In genomic region chr11:72792437-72793021, GRCh38 we compare ENCODE assay signal across 8 cellular contexts. TPM values are rescaled to one million over a fixed set of nuclear protein-coding genes. Genes with fewer than 3 reads are reported as not detected.
DNase-seq lines count a peak whose midpoint lies in the region; ATAC-seq and TF ChIP-seq lines count a peak whose summit lies in the region.

No MANE protein-coding gene starts in this region.

- no peaks in the 10 kb centered on the region for H3K36me3 Mint-ChIP-seq in chondrocyte (ENCODE audit: low read depth)

- DNase-seq in GM23248 (no peak), chondrocyte (ENCODE audit: low spot score) (no peak), dedifferentiated amniotic fluid mesenchymal stem cell (ENCODE audit: extremely low spot score) (no peak), DMS153 (lab: John Stamatoyannopoulos, UW) (no peak), GF-D8 (lab: John Stamatoyannopoulos, UW) (no peak)

- no peaks in the 10 kb centered on the region for H3K9me3 Mint-ChIP-seq in chondrocyte (ENCODE audit: low read depth)

- peak overlapping the region; percentile 86 for H3K27ac ChIP-seq in BLaER1
- H3K27ac ChIP-seq in GM23248 = peak overlapping the region; percentile 59; the same call in 1 of the 2 replicates
- peak overlapping the region; percentile 98 for H3K27ac ChIP-seq in neutrophil

- TF ChIP-seq CTCF in chondrocyte (IDR thresholded peaks at IDR 0.05) = no peak
- no peak for TF ChIP-seq CTCF in neutrophil (IDR thresholded peaks at IDR 0.05)

- H3K79me2 ChIP-seq in GM23248 (ENCODE audit: insufficient read depth) = no peaks in the 10 kb centered on the region

- H3K9me3 ChIP-seq in BLaER1 = no peaks in the 10 kb centered on the region
- H3K9me3 ChIP-seq in GM23248 (ENCODE audit: low read depth) = no peaks in the 10 kb centered on the region
- no peaks in the 10 kb centered on the region for H3K9me3 ChIP-seq in neutrophil

- no peaks in the 10 kb centered on the region for H3K36me3 ChIP-seq in BLaER1
- H3K36me3 ChIP-seq in GM23248 (ENCODE audit: low read depth) = no peaks in the 10 kb centered on the region
- no peaks in the 10 kb centered on the region for H3K36me3 ChIP-seq in neutrophil

- H3K4me1 ChIP-seq in BLaER1 = peaks cover 48% of the 10 kb centered on the region
- peaks cover 26% of the 10 kb centered on the region for H3K4me1 ChIP-seq in GM23248 (ENCODE audit: insufficient read depth)
- H3K4me1 ChIP-seq in neutrophil (ENCODE audit: control insufficient read depth in 1 of 2, insufficient read depth in 1 of 2, low read depth in 1 of 2, low read length in 1 of 2) = peaks cover 53 to 58% of the 10 kb centered on the region in 2 experiments

- no peaks in the 10 kb centered on the region for H3K27me3 Mint-ChIP-seq in chondrocyte (ENCODE audit: low read depth)

- H3K9me2 ChIP-seq in GM23248 (ENCODE audit: insufficient read depth) = no peaks in the 10 kb centered on the region

- peak overlapping the region; percentile 85 for H3K4me2 ChIP-seq in BLaER1
- no peak overlapping the region for H3K4me2 ChIP-seq in GM23248 (ENCODE audit: unreplicated experiment)

- no peak for ATAC-seq in GM18873 (IDR thresholded peaks at IDR 0.05; ENCODE audit: low FRiP score, unreplicated experiment)

- H3F3A ChIP-seq in GM23248 (ENCODE audit: insufficient read depth) = peaks cover 6% of the 10 kb centered on the region

- H4K20me1 ChIP-seq in BLaER1 (no peaks in the 10 kb centered on the region), GM23248 (ENCODE audit: insufficient read depth) (no peaks in the 10 kb centered on the region)

- H3K27ac Mint-ChIP-seq in chondrocyte (ENCODE audit: unreplicated experiment) = peak overlapping the region; percentile 99

- H3K9ac ChIP-seq in BLaER1 (peak overlapping the region; percentile 84), GM23248 (peak overlapping the region; percentile 78; the same call in 1 of the 2 replicates)

- peaks cover 53% of the 10 kb centered on the region for H3K4me1 Mint-ChIP-seq in chondrocyte (ENCODE audit: low read depth)

- in situ Hi-C loops in GM23248 (cut with MboI) = no loop called here

- peak overlapping the region; percentile 4 for H3K4me3 Mint-ChIP-seq in chondrocyte (ENCODE audit: unreplicated experiment)

- H3K4me3 ChIP-seq in BLaER1 (peak overlapping the region; percentile 70), GM23248 (no peak overlapping the region), neutrophil (ENCODE audit: low read depth in 1 of 2, low read length in 1 of 2) (peak overlapping the region; percentile 62 to 86)

- 95 to 97% methylated on average over 3 of the region's 3 CpGs for WGBS in GM23248 (ENCODE audit: low coverage in 1 of 2, low lambda C conversion rate in 2 of 2, missing lambda C conversion rate in 2 of 2), 2 experiments

- H2AFZ ChIP-seq in GM23248 = peak overlapping the region; percentile 96

- no peaks in the 10 kb centered on the region for H3K27me3 ChIP-seq in BLaER1
- no peaks in the 10 kb centered on the region for H3K27me3 ChIP-seq in GM23248 (replicated peaks; ENCODE audit: insufficient read depth)
- no peaks in the 10 kb centered on the region for H3K27me3 ChIP-seq in neutrophil

RNA-seq across cellular contexts. Expression of gene STARD10, which starts 1.3 kb away (rescaled TPM):
- 5.7 and 14.7 TPM in 2 replicates for total RNA-seq in GM23248 (2014; rRNA removed; shearing (Covaris generic))
- 6.6 and 8.7 TPM in 2 replicates for polyA plus RNA-seq in GM23248 (2016; fragmentation: Nextera tagmentation; extraction: Ambion mirVana)
- total RNA-seq in chondrocyte = 58.8 to 81.0 TPM (median 79.4 TPM) in 3 replicates

RNA-seq across cellular contexts. Expression of gene ATG16L2, which starts 21.7 kb away (rescaled TPM):
- total RNA-seq in GM23248 (2014; rRNA removed; shearing (Covaris generic)) = 14.3 and 45.4 TPM in 2 replicates
- 9.7 and 12.3 TPM in 2 replicates for polyA plus RNA-seq in GM23248 (2016; fragmentation: Nextera tagmentation; extraction: Ambion mirVana)
- total RNA-seq in chondrocyte = 7.9 to 14.8 TPM (median 9.9 TPM) in 3 replicates

RNA-seq across cellular contexts. Expression of gene ARAP1, which starts 40.3 kb away (rescaled TPM):
- 73.9 and 92.7 TPM in 2 replicates for total RNA-seq in GM23248 (2014; rRNA removed; shearing (Covaris generic))
- polyA plus RNA-seq in GM23248 (2016; fragmentation: Nextera tagmentation; extraction: Ambion mirVana) = 39.0 and 41.5 TPM in 2 replicates
- 45.3 to 67.4 TPM (median 48.1 TPM) in 3 replicates for total RNA-seq in chondrocyte
